ENCODE assay signal across 16 cellular contexts in the genomic region with DNA sequence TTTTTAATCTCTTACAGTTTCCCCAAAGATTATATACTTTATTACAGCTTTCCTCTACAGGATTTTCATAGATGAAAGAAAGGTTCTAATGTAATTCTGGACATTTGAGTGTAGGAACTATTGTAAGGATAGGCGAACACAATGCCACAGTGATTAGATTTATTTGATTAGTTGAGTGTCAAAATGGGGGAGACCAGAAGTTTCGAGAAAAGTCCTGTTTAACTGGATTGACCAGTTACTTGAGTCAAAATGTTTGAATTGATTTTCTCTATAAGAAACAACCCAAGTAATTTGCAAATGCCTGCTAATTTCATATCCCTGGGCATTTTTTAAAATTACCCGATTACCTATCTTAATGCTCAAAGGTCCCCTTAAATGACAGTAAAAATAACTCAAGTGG.
"Had no signal": no experiment of that assay in that cellular context is flagged by ENCODE, and none has a peak within 500 bp of the region (broad histone marks: within the 10 kb centered on the region; RNA-seq: fewer than 3 reads in every experiment).

No MANE protein-coding gene starts in this region.

- H3K9me3 Mint-ChIP-seq: activated B cell treated with CpG ODN at 0.5 μM for 24 hours; activated CD8-positive, alpha-beta T cell treated with anti-CD3 and anti-CD28 coated beads for 36 hours; activated naive CD4-positive, alpha-beta T cell treated with anti-CD3 and anti-CD28 coated beads, Interleukin-2, amount 50 U/mL, for 72 hours; activated T-cell treated with anti-CD3 and anti-CD28 coated beads, Interleukin-2, amount 50 U/mL, for 4 hours had no signal

- H3K4me3 Mint-ChIP-seq: activated B cell treated with CpG ODN at 0.5 μM for 24 hours; activated CD8-positive, alpha-beta T cell treated with anti-CD3 and anti-CD28 coated beads for 36 hours; activated T-cell treated with anti-CD3 and anti-CD28 coated beads, Interleukin-2, amount 50 U/mL, for 4 hours had no signal

- ATAC-seq: activated CD8-positive, alpha-beta T cell treated with anti-CD3 and anti-CD28 coated beads for 36 hours; left lung had no signal

- H3K4me1 Mint-ChIP-seq: activated B cell treated with CpG ODN at 0.5 μM for 24 hours had no signal

- H3K27me3 Mint-ChIP-seq: activated B cell treated with CpG ODN at 0.5 μM for 24 hours; activated CD8-positive, alpha-beta T cell treated with anti-CD3 and anti-CD28 coated beads for 36 hours had no signal

- H3K27ac Mint-ChIP-seq: activated B cell treated with CpG ODN at 0.5 μM for 24 hours; activated CD8-positive, alpha-beta T cell treated with anti-CD3 and anti-CD28 coated beads for 36 hours had no signal

- DNase-seq: activated B cell treated with CpG ODN at 0.5 μM for 24 hours; activated CD4-positive, alpha-beta T cell treated with anti-CD3 and anti-CD28 coated beads for 4 hours; activated CD8-positive, alpha-beta T cell treated with anti-CD3 and anti-CD28 coated beads for 36 hours; activated effector memory CD4-positive, alpha-beta T cell treated with Interleukin-2 at 50 U/mL for 16 hours; activated T-cell treated with anti-CD3 and anti-CD28 coated beads, Interleukin-2, amount 50 U/mL, for 4 hours; amniotic stem cell; dermis blood vessel endothelial cell; effector memory CD4-positive, alpha-beta T cell; foreskin fibroblast; hypothalamus; left lung; retina; spleen; stimulated activated naive CD4-positive, alpha-beta T cell treated with Interleukin-2 at 50 U/mL for 16 hours; SW 1271 had no signal
